ENCODE assay signal across 8 cellular contexts in genomic region chr22:37777122-37777687, GRCh38. TPM values are rescaled to one million over a fixed set of nuclear protein-coding genes. Genes with fewer than 3 reads are reported as not detected.
DNase-seq lines count a peak whose midpoint lies in the region; ATAC-seq and TF ChIP-seq lines count a peak whose summit lies in the region.

No MANE protein-coding gene starts in this region.

- DNase-seq in DMS79 (lab: John Stamatoyannopoulos, UW) (peak; percentile 28), astrocyte of the cerebellum (ENCODE audit: low read depth) (peak; percentile 55), midbrain (lab: John Stamatoyannopoulos, UW) (peak; percentile 2), NCI-H524 treated with DMSO at 0.1 percent for 48 hours (lab: John Stamatoyannopoulos, UW) (no peak), natural killer cell (no peak), NCI-H2227 (lab: John Stamatoyannopoulos, UW; ENCODE audit: unreplicated experiment) (no peak)
- DNase-seq in activated T-cell treated with anti-CD3 and anti-CD28 coated beads, Interleukin-2, amount 50 U/mL, for 72 hours = no peak

- H3K27ac Mint-ChIP-seq in activated T-cell treated with anti-CD3 and anti-CD28 coated beads, Interleukin-2, amount 50 U/mL, for 72 hours = no peak overlapping the region
- H3K27ac Mint-ChIP-seq in natural killer cell = no peak overlapping the region

- no peaks in the 10 kb centered on the region for H3K4me1 Mint-ChIP-seq in activated T-cell treated with anti-CD3 and anti-CD28 coated beads, Interleukin-2, amount 50 U/mL, for 72 hours (ENCODE audit: low read depth)
- H3K4me1 Mint-ChIP-seq in natural killer cell = peaks cover 0 to 1% of the 10 kb centered on the region in 2 donors

- H3K4me3 ChIP-seq in astrocyte of the cerebellum (ENCODE audit: low read depth, low read length) = no peak overlapping the region

- peak; percentile 61 for ATAC-seq in HG02852 (IDR thresholded peaks at IDR 0.05; ENCODE audit: unreplicated experiment)
- no peak for ATAC-seq in activated T-cell treated with anti-CD3 and anti-CD28 coated beads, Interleukin-2, amount 50 U/mL, for 72 hours (replicated peaks in 1 of 2)
- ATAC-seq in natural killer cell = no peak

- H3K9me3 Mint-ChIP-seq in activated T-cell treated with anti-CD3 and anti-CD28 coated beads, Interleukin-2, amount 50 U/mL, for 72 hours = no peaks in the 10 kb centered on the region
- no peaks in the 10 kb centered on the region for H3K9me3 Mint-ChIP-seq in natural killer cell

- H3K27me3 Mint-ChIP-seq in activated T-cell treated with anti-CD3 and anti-CD28 coated beads, Interleukin-2, amount 50 U/mL, for 72 hours (ENCODE audit: low read depth) = no peaks in the 10 kb centered on the region
- H3K27me3 Mint-ChIP-seq in natural killer cell (ENCODE audit: low read depth in 2 of 2) = no peaks in the 10 kb centered on the region

- intact Hi-C loops in natural killer cell (cut with micrococcal nuclease) = no loop called here

- H3K4me3 Mint-ChIP-seq in activated T-cell treated with anti-CD3 and anti-CD28 coated beads, Interleukin-2, amount 50 U/mL, for 72 hours = no peak overlapping the region
- no peak overlapping the region for H3K4me3 Mint-ChIP-seq in natural killer cell

- H3K36me3 Mint-ChIP-seq in activated T-cell treated with anti-CD3 and anti-CD28 coated beads, Interleukin-2, amount 50 U/mL, for 72 hours (ENCODE audit: insufficient read depth in 2 of 2) = peaks cover 0 to 3% of the 10 kb centered on the region in 2 donors
- H3K36me3 Mint-ChIP-seq in natural killer cell = no peaks in the 10 kb centered on the region

- TF ChIP-seq CTCF in astrocyte of the cerebellum (IDR thresholded peaks at IDR 0.05; ENCODE audit: low read depth, low read length, missing control alignments) = no peak
- no peak for TF ChIP-seq CTCF in natural killer cell (IDR thresholded peaks at IDR 0.05)

- in situ Hi-C loops in astrocyte of the cerebellum (cut with HindIII; ENCODE audit: low sequenced_read_pairs) = no loop called here

RNA-seq across cellular contexts. Expression of gene GCAT, which starts 30.5 kb away (rescaled TPM):
- total RNA-seq in activated T-cell treated with anti-CD3 and anti-CD28 coated beads, Interleukin-2, amount 50 U/mL, for 72 hours = 10 to 100 TPM; 14.9 to 22.7 TPM
- 1 to 10 TPM in 1 of 3 donors, under 1 TPM in 2; 0.25 to 1.2 (median 0.28) TPM for total RNA-seq in natural killer cell

RNA-seq across cellular contexts. Expression of gene GALR3, which starts 46.0 kb away (rescaled TPM):
- under 1 TPM in 1 of 2 donors, not detected in 1; 0.29 TPM for total RNA-seq in activated T-cell treated with anti-CD3 and anti-CD28 coated beads, Interleukin-2, amount 50 U/mL, for 72 hours
- total RNA-seq in natural killer cell = under 1 TPM in 2 of 3 donors, not detected in 1; 0.24 to 0.32 TPM

Comparison
In these comparisons a context has a peak if more than half of its experiments do, and no peak if none do; other contexts are left out.
1. DNase-seq: peak in DMS79 (single experiment), astrocyte of the cerebellum (single experiment) and midbrain (single experiment); none in NCI-H524 treated with DMSO at 0.1 percent for 48 hours (single experiment), activated T-cell treated with anti-CD3 and anti-CD28 coated beads, Interleukin-2, amount 50 U/mL, for 72 hours (0 of 2), natural killer cell (single experiment) and NCI-H2227 (single experiment).
2. RNA of gene GCAT, which starts 30.5 kb away (total RNA-seq): 14.9 to 22.7 TPM in activated T-cell treated with anti-CD3 and anti-CD28 coated beads, Interleukin-2, amount 50 U/mL, for 72 hours; 0.25 to 1.2 TPM in natural killer cell; every median in the first group is over 4 times any median in the second.